14 cellular contexts compared by ENCODE assay signal in the genomic region with DNA sequence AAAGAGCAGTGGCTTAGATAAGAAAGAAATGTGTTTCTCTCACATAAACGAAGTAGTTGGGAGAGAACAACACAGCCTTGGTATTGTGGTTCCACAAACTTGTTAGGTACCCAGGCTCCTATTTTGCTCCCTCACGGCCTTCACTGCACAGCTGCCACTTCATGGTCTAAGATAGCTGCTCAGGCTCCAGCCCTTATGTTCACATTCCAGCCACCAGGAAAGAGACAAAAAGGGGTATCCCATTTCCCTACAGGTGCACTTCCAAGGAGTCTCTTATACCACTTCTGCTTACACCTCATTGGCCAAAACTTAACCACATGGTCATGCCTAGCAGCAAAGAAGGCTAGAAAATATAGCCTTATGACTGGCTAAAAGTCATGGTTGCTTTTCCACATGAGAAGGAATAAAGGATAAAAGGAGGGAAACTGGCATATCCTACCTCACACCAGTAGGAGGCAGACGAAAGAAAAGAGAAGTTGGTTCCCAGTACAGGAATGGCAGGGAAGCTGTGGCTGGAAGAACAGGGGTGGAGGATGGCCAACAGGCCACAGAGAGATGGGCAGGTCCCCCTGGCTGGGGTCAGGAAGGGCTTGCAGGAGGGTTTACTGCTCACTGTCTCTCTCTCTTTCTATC. TPM values are rescaled to one million over a fixed set of nuclear protein-coding genes. Genes with fewer than 3 reads are reported as not detected.
A peak's percentile ranks its signal among the peaks of the same experiment; 100 is the strongest.
DNase-seq lines count a peak whose midpoint lies in the region; ATAC-seq and TF ChIP-seq lines count a peak whose summit lies in the region.
"Had no signal": no experiment of that assay in that cellular context is flagged by ENCODE, and none has a peak within 500 bp of the region (broad histone marks: within the 10 kb centered on the region; RNA-seq: fewer than 3 reads in every experiment).

No MANE protein-coding gene starts in this region.

- H2AFZ ChIP-seq in Loucy (ENCODE audit: low read length), result no peak overlapping the region
- no peak overlapping the region for H2AFZ ChIP-seq in neural progenitor cell (replicated peaks)

- H3K9ac ChIP-seq in Loucy (ENCODE audit: low read depth, low read length, poor library complexity, severe bottlenecking) (no peak overlapping the region), endodermal cell (ENCODE audit: extremely low read depth, low read length, poor library complexity, severe bottlenecking) (no peak overlapping the region), neural progenitor cell (no peak overlapping the region)

- H3K4me3 ChIP-seq in GM12864 (ENCODE audit: low read depth, low read length) (no peak overlapping the region), Loucy (ENCODE audit: low read length, poor library complexity, severe bottlenecking) (no peak overlapping the region), endodermal cell (ENCODE audit: low read length) (no peak overlapping the region), neural progenitor cell (no peak overlapping the region)
- H3K4me3 ChIP-seq: esophagus muscularis mucosa, thoracic aorta had no signal

- ATAC-seq in GM21529 (IDR thresholded peaks at IDR 0.05; ENCODE audit: unreplicated experiment), result no peak
- ATAC-seq: left lobe of liver had no signal

- peak; percentile 15 for TF ChIP-seq CTCF in GM12864 (IDR thresholded peaks at IDR 0.05; ENCODE audit: low read depth, low read length, missing control alignments)
- TF ChIP-seq CTCF in Loucy (conservative IDR thresholded peaks at IDR 0.05; ENCODE audit: low read length), result peak; percentile 37; the same call in 1 of the 2 replicates
- TF ChIP-seq CTCF in endodermal cell (conservative IDR thresholded peaks at IDR 0.05), result peak; percentile 77
- TF ChIP-seq CTCF in neural progenitor cell (IDR thresholded peaks at IDR 0.05), result peak; percentile 34

- H3K27me3 Mint-ChIP-seq in endodermal cell (ENCODE audit: insufficient read depth) (peaks cover 2% of the 10 kb centered on the region), neural progenitor cell (ENCODE audit: insufficient read depth, low read depth) (no peaks in the 10 kb centered on the region)

- WGBS in endodermal cell (ENCODE audit: insufficient coverage in 1 of 2, insufficient read length in 1 of 2), 2 experiments, result 86 to 89% methylated on average over 3 of the region's 3 CpGs

- H3K36me3 Mint-ChIP-seq in endodermal cell (ENCODE audit: low read depth) (no peaks in the 10 kb centered on the region), neural progenitor cell (peaks cover 3% of the 10 kb centered on the region)

- no peaks in the 10 kb centered on the region for H3K9me2 ChIP-seq in Loucy (replicated peaks; ENCODE audit: low read depth, low read length)

- no peaks in the 10 kb centered on the region for H3K4me1 ChIP-seq in Loucy (ENCODE audit: insufficient read depth, low read length, poor library complexity, severe bottlenecking)
- H3K4me1 ChIP-seq in endodermal cell (ENCODE audit: control insufficient read depth, insufficient read depth, low read length), result no peaks in the 10 kb centered on the region
- H3K4me1 ChIP-seq in neural progenitor cell, result no peaks in the 10 kb centered on the region

- H3K4me2 ChIP-seq in Loucy (ENCODE audit: low read depth, low read length, poor library complexity, severe bottlenecking) (no peak overlapping the region), neural progenitor cell (no peak overlapping the region)

- H3K36me3 ChIP-seq in Loucy (ENCODE audit: insufficient read depth, low read length) (no peaks in the 10 kb centered on the region), endodermal cell (ENCODE audit: control insufficient read depth, insufficient read depth, low read length) (no peaks in the 10 kb centered on the region), neural progenitor cell (no peaks in the 10 kb centered on the region)
- H3K36me3 ChIP-seq: esophagus muscularis mucosa, thoracic aorta had no signal

- H3K9me3 Mint-ChIP-seq in endodermal cell, result no peaks in the 10 kb centered on the region
- no peaks in the 10 kb centered on the region for H3K9me3 Mint-ChIP-seq in neural progenitor cell
- H3K9me3 Mint-ChIP-seq: T-helper 1 cell treated with Interleukin-12 subunit alpha and Interleukin-12 subunit beta and Interleukin-4 antibody, amounts not matched to agents 30 μg/mL and 1 μg/mL, for 36 hours had no signal

- no peak overlapping the region for H3K4me3 Mint-ChIP-seq in endodermal cell
- no peak overlapping the region for H3K4me3 Mint-ChIP-seq in neural progenitor cell
- H3K4me3 Mint-ChIP-seq: T-helper 1 cell treated with Interleukin-12 subunit alpha and Interleukin-12 subunit beta and Interleukin-4 antibody, amounts not matched to agents 30 μg/mL and 1 μg/mL, for 36 hours had no signal

- DNase-seq in GM12864 (ENCODE audit: low read depth), result no peak
- peak; percentile 64 for DNase-seq in endodermal cell
- no peak for DNase-seq in neural progenitor cell (ENCODE audit: low spot score)
- DNase-seq in NCI-H1436 (lab: John Stamatoyannopoulos, UW), result no peak
- DNase-seq in stimulated activated CD4-positive, alpha-beta T cell treated with anti-CD3 and anti-CD28 coated beads, Interleukin-2, amount 100 ng/mL, for 24 hours, result no peak
- DNase-seq: DMS79 treated with DMSO at 0.1 percent for 48 hours, NCI-H1048, NCI-H748 treated with DMSO at 0.1 percent for 48 hours had no signal

- H4K20me1 ChIP-seq in Loucy (ENCODE audit: insufficient read depth, low read length, poor library complexity, severe bottlenecking) (no peaks in the 10 kb centered on the region), neural progenitor cell (ENCODE audit: low read depth) (no peaks in the 10 kb centered on the region)

- H3K27me3 ChIP-seq in Loucy (ENCODE audit: insufficient read depth, low read length, poor library complexity, severe bottlenecking) (no peaks in the 10 kb centered on the region), endodermal cell (ENCODE audit: control insufficient read depth, insufficient read depth, low read length, poor library complexity, severe bottlenecking) (no peaks in the 10 kb centered on the region), neural progenitor cell (no peaks in the 10 kb centered on the region)
- H3K27me3 ChIP-seq: esophagus muscularis mucosa had no signal

- H3K27ac ChIP-seq in endodermal cell (ENCODE audit: low read depth, low read length) (no peak overlapping the region), neural progenitor cell (no peak overlapping the region)
- H3K27ac ChIP-seq: esophagus muscularis mucosa, thoracic aorta had no signal

- H3K4me1 Mint-ChIP-seq in endodermal cell (peaks cover 5% of the 10 kb centered on the region), neural progenitor cell (peaks cover 6% of the 10 kb centered on the region)

- no peak overlapping the region for H3K27ac Mint-ChIP-seq in endodermal cell
- no peak overlapping the region for H3K27ac Mint-ChIP-seq in neural progenitor cell
- H3K27ac Mint-ChIP-seq: T-helper 1 cell treated with Interleukin-12 subunit alpha and Interleukin-12 subunit beta and Interleukin-4 antibody, amounts not matched to agents 30 μg/mL and 1 μg/mL, for 36 hours had no signal

- no peaks in the 10 kb centered on the region for H3K79me2 ChIP-seq in Loucy (ENCODE audit: insufficient read depth, low read length)
- no peaks in the 10 kb centered on the region for H3K79me2 ChIP-seq in neural progenitor cell (ENCODE audit: low read depth)

- no peaks in the 10 kb centered on the region for H3K9me3 ChIP-seq in Loucy (ENCODE audit: insufficient read depth, low read depth, low read length)
- no peaks in the 10 kb centered on the region for H3K9me3 ChIP-seq in endodermal cell (ENCODE audit: control insufficient read depth, low read length)
- no peaks in the 10 kb centered on the region for H3K9me3 ChIP-seq in neural progenitor cell (ENCODE audit: low read depth)
- H3K9me3 ChIP-seq: esophagus muscularis mucosa, thoracic aorta had no signal

- H3F3A ChIP-seq in Loucy (ENCODE audit: low read depth) (no peaks in the 10 kb centered on the region), neural progenitor cell (ENCODE audit: low read depth) (peaks cover 4% of the 10 kb centered on the region)

RNA-seq across cellular contexts. Expression of gene HDHD5, which starts 5.4 kb away (rescaled TPM):
- 10 to 100 TPM; 39.4 to 53.0 TPM for total RNA-seq in endodermal cell
- polyA plus RNA-seq in endodermal cell (2013, experiment 1 of 2), result 40.5 TPM
- polyA plus RNA-seq in endodermal cell (2013, experiment 2 of 2), result 36.8 TPM
- 39.7 and 80.3 TPM in 2 replicates for total RNA-seq in neural progenitor cell (ENCODE audit: low replicate concordance)

RNA-seq across cellular contexts. Expression of gene TMEM121B, which starts 43.3 kb away (rescaled TPM):
- total RNA-seq in endodermal cell (10 to 100 TPM in 1 of 2 donors, 1 to 10 TPM in 1; 8.9 to 10.9 TPM), neural progenitor cell (ENCODE audit: low replicate concordance) (2.8 and 5.0 TPM in 2 replicates)
- polyA plus RNA-seq in endodermal cell (2013, experiment 1 of 2), result 9.9 TPM
- 7.9 TPM for polyA plus RNA-seq in endodermal cell (2013, experiment 2 of 2)

RNA-seq across cellular contexts. Expression of gene ADA2, which starts 54.7 kb away (rescaled TPM):
- total RNA-seq in endodermal cell (10 to 100 TPM; 57.6 to 86.8 TPM), neural progenitor cell (ENCODE audit: low replicate concordance) (30.1 and 49.9 TPM in 2 replicates)
- 14.5 TPM for polyA plus RNA-seq in endodermal cell (2013, experiment 1 of 2)
- 12.1 TPM for polyA plus RNA-seq in endodermal cell (2013, experiment 2 of 2)

Comparison
In these comparisons a context has a peak if more than half of its experiments do, and no peak if none do; other contexts are left out.
1. CTCF ChIP-seq: peak in every context shown above with its lines; median percentile 77 in endodermal cell; 37 in Loucy; 34 in neural progenitor cell; 15 in GM12864.